23 cellular contexts compared by ENCODE assay signal in the genomic region with DNA sequence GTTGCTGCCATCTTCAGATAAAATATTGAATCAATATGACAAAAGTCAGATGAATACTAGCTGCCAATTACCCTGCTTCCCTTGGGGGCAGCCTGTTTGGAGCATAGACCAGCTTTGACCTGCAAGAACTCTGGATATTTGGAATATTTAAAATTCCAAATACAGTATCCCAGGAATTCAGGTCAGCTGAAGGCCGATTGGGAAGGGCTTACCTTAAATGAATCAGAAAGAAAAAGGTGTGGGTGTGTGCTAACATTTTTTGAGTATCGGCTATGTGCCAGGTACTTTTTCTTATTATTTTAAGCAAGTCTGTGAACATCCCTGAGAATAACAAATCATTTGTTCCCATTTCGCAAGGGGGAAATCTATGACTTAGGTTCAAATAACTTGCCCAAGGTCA. TPM values are rescaled to one million over a fixed set of nuclear protein-coding genes. Genes with fewer than 3 reads are reported as not detected.
A peak's percentile ranks its signal among the peaks of the same experiment; 100 is the strongest.
DNase-seq lines count a peak whose midpoint lies in the region; ATAC-seq, FAIRE-seq and TF ChIP-seq lines count a peak whose summit lies in the region.
"Had no signal": no experiment of that assay in that cellular context is flagged by ENCODE, and none has a peak within 500 bp of the region (broad histone marks: within the 10 kb centered on the region; RNA-seq: fewer than 3 reads in every experiment).

No MANE protein-coding gene starts in this region.

- H3K27ac ChIP-seq in A673 (ENCODE audit: low read depth, low read length, poor library complexity, severe bottlenecking) (peak overlapping the region; percentile 96), HCT116 (ENCODE audit: low read depth, low read length) (no peak overlapping the region), GM12878 (ENCODE audit: control insufficient read depth, insufficient read depth) (peak overlapping the region; percentile 85)
- H3K27ac ChIP-seq: psoas muscle had no signal

- SMC1A ChIA-PET in GM12878 (lab: Charles Lee; ENCODE audit: uncharacterized antibody, unreplicated experiment): interaction anchor here (0.8 to 7.9 kb wide), 17 partner anchors 10 to 694 kb away, joined by 3 to 81 read pairs (median 4); no protein-coding TSS in a partner anchor

- H4K20me1 ChIP-seq in HCT116 (ENCODE audit: insufficient read depth): no peaks in the 10 kb centered on the region
- H4K20me1 ChIP-seq in GM12878 (ENCODE audit: control insufficient read depth, insufficient read depth): no peaks in the 10 kb centered on the region

- H2AFZ ChIP-seq in HCT116 (ENCODE audit: low read depth, low read length, poor library complexity, severe bottlenecking) (no peak overlapping the region), GM12878 (ENCODE audit: control insufficient read depth, low read depth, low read length) (no peak overlapping the region)

- H3K4me3 Mint-ChIP-seq in mesothelial cell of epicardium: peak overlapping the region; percentile 39
- H3K4me3 Mint-ChIP-seq: activated naive CD4-positive, alpha-beta T cell treated with anti-CD3 and anti-CD28 coated beads for 36 hours; stimulated activated naive CD8-positive, alpha-beta T cell treated with anti-CD3 and anti-CD28 coated beads, Interleukin-15, amount 100 ng/mL, for 72 hours had no signal

- no peaks in the 10 kb centered on the region for H3K36me3 Mint-ChIP-seq in mesothelial cell of epicardium
- H3K36me3 Mint-ChIP-seq: CD4-positive, alpha-beta memory T cell; naive thymus-derived CD8-positive, alpha-beta T cell had no signal

- ATAC-seq in HCT116 (no peak), GM12878 (no peak), Right ventricle myocardium superior (ENCODE audit: poor library complexity) (no peak), HG02870 (IDR thresholded peaks at IDR 0.05; ENCODE audit: unreplicated experiment) (no peak)
- ATAC-seq: HepG2; naive thymus-derived CD8-positive, alpha-beta T cell; psoas muscle; stimulated activated naive CD8-positive, alpha-beta T cell treated with anti-CD3 and anti-CD28 coated beads, Interleukin-15, amount 100 ng/mL, for 72 hours had no signal

- H3K79me2 ChIP-seq in HCT116 (ENCODE audit: insufficient read depth, low read length): no peaks in the 10 kb centered on the region
- peaks cover 56% of the 10 kb centered on the region for H3K79me2 ChIP-seq in GM12878 (ENCODE audit: control insufficient read depth, insufficient read depth, low read length)

- no peak for TF ChIP-seq RAD21 in HCT116 (IDR thresholded peaks at IDR 0.05; ENCODE audit: low read depth)
- no peak for TF ChIP-seq RAD21 in GM12878 (IDR thresholded peaks at IDR 0.05; ENCODE audit: insufficient read depth, low read depth, low read length)

- H3K9ac ChIP-seq in HCT116 (ENCODE audit: low read length): no peak overlapping the region
- H3K9ac ChIP-seq in GM12878 (ENCODE audit: control insufficient read depth, insufficient read depth, low read length): peak overlapping the region; percentile 53
- H3K9ac ChIP-seq: SK-N-SH had no signal

- H3K4me1 Mint-ChIP-seq in mesothelial cell of epicardium: peaks cover 37% of the 10 kb centered on the region

- no peaks in the 10 kb centered on the region for H3K9me3 Mint-ChIP-seq in mesothelial cell of epicardium
- H3K9me3 Mint-ChIP-seq: activated CD4-positive, alpha-beta T cell treated with anti-CD3 and anti-CD28 coated beads, Interleukin-2, amount 10 ng/mL, durations not matched to agents 24 days and 14 days; activated naive CD4-positive, alpha-beta T cell treated with anti-CD3 and anti-CD28 coated beads for 36 hours; CD4-positive, alpha-beta memory T cell; naive thymus-derived CD8-positive, alpha-beta T cell; stimulated activated naive CD8-positive, alpha-beta T cell treated with anti-CD3 and anti-CD28 coated beads, Interleukin-15, amount 100 ng/mL, for 72 hours had no signal

- in situ Hi-C loops in GM12878 (cut with MboI): no loop called here

- H3K4me3 ChIP-seq in A673 (ENCODE audit: low read depth, low read length, poor library complexity, severe bottlenecking): peak overlapping the region; percentile 90
- no peak overlapping the region for H3K4me3 ChIP-seq in HCT116 (replicated peaks in 1 of 2; ENCODE audit: low read depth in 1 of 2, low read length in 2 of 2)
- H3K4me3 ChIP-seq in GM12878: peak overlapping the region; percentile 61
- H3K4me3 ChIP-seq: psoas muscle had no signal

- no peak overlapping the region for H3K27ac Mint-ChIP-seq in mesothelial cell of epicardium
- H3K27ac Mint-ChIP-seq: activated CD4-positive, alpha-beta T cell treated with anti-CD3 and anti-CD28 coated beads, Interleukin-2, amount 10 ng/mL, durations not matched to agents 24 days and 14 days; activated naive CD4-positive, alpha-beta T cell treated with anti-CD3 and anti-CD28 coated beads for 36 hours; stimulated activated naive CD8-positive, alpha-beta T cell treated with anti-CD3 and anti-CD28 coated beads, Interleukin-15, amount 100 ng/mL, for 72 hours had no signal

- no peak for TF ChIP-seq POLR2A in HCT116 (IDR thresholded peaks at IDR 0.05; ENCODE audit: borderline replicate concordance, extremely low read depth, insufficient read depth, insufficient read length)
- no peak for TF ChIP-seq POLR2A in GM12878 (IDR thresholded peaks at IDR 0.05; ENCODE audit: low read depth, low read length)

- peaks cover 40% of the 10 kb centered on the region for H3K27me3 Mint-ChIP-seq in mesothelial cell of epicardium (ENCODE audit: low read depth)

- H3K27me3 ChIP-seq in A673 (replicated peaks; ENCODE audit: insufficient read depth, low read depth, low read length, poor library complexity) (no peaks in the 10 kb centered on the region), HCT116 (ENCODE audit: insufficient read depth, low read length) (no peaks in the 10 kb centered on the region), GM12878 (replicated peaks in 1 of 2; ENCODE audit: control insufficient read depth in 2 of 2, insufficient read depth in 2 of 2, low read length in 1 of 2) (no peaks in the 10 kb centered on the region)

- H3K4me1 ChIP-seq in A673 (ENCODE audit: insufficient read depth, low read length, poor library complexity, severe bottlenecking) (peaks cover 39% of the 10 kb centered on the region), HCT116 (ENCODE audit: control insufficient read depth in 1 of 2, insufficient read depth in 2 of 2, low read length in 2 of 2) (peaks cover 0 to 28% of the 10 kb centered on the region in 2 experiments; a peak in 2 of 4 replicates), GM12878 (ENCODE audit: control insufficient read depth, insufficient read depth, low read length) (peaks cover 31% of the 10 kb centered on the region)
- H3K4me1 ChIP-seq: psoas muscle had no signal

- TF ChIP-seq CTCF in A673 (conservative IDR thresholded peaks at IDR 0.05; ENCODE audit: low read depth, low read length) (no peak), HCT116 (IDR thresholded peaks at IDR 0.05 in 2 of 3, conservative IDR thresholded peaks at IDR 0.05 in 1 of 3; ENCODE audit: borderline replicate concordance in 1 of 3, insufficient read depth in 1 of 3, low read depth in 2 of 3, low read length in 2 of 3) (no peak), GM12878 (IDR thresholded peaks at IDR 0.05 in 2 of 3, conservative IDR thresholded peaks at IDR 0.05 in 1 of 3; ENCODE audit: control insufficient read depth in 2 of 3, extremely low read depth in 1 of 3, insufficient read depth in 1 of 3, low read depth in 3 of 3, low read length in 3 of 3) (no peak), mesothelial cell of epicardium (IDR thresholded peaks at IDR 0.05; ENCODE audit: unreplicated experiment) (no peak)

- intact Hi-C loops in A673 (cut with micrococcal nuclease; ENCODE audit: unreplicated experiment): loop anchor here (2.0 to 10.0 kb wide), 3 partner anchors 63 to 326 kb away; no protein-coding TSS in a partner anchor
- intact Hi-C loops in HCT116 (cut with micrococcal nuclease): no loop called here
- intact Hi-C loops in GM12878 (cut with micrococcal nuclease; ENCODE audit: unreplicated experiment): loop anchor here (5.0 to 10.0 kb wide), 2 partner anchors 66 to 207 kb away; partner anchors contain the start of gene LCP1
- intact Hi-C loops in Right ventricle myocardium superior (cut with DNase I): no loop called here

- FAIRE-seq in GM12878 (lab: Jason Lieb, UNC): no peak
- FAIRE-seq: HepG2, urothelium cell line had no signal

- H3K4me2 ChIP-seq in HCT116 (ENCODE audit: low read length) (peak overlapping the region; percentile 30; the same call in 1 of the 2 replicates), GM12878 (ENCODE audit: control insufficient read depth, insufficient read depth) (peak overlapping the region; percentile 83)
- H3K4me2 ChIP-seq: SK-N-SH had no signal

- 41% methylated on average over 3 of the region's 3 CpGs for WGBS in GM12878 (ENCODE audit: insufficient coverage, insufficient replicate concordance, low lambda C conversion rate, missing lambda C conversion rate)

- H3K36me3 ChIP-seq in A673 (ENCODE audit: insufficient read depth, low read length, poor library complexity, severe bottlenecking) (peaks cover 19% of the 10 kb centered on the region), HCT116 (ENCODE audit: control insufficient read depth in 1 of 2, insufficient read depth in 2 of 2, low read length in 2 of 2) (no peaks in the 10 kb centered on the region), GM12878 (ENCODE audit: control insufficient read depth in 2 of 2, insufficient read depth in 2 of 2, low read length in 1 of 2) (no peaks in the 10 kb centered on the region)

- BruUV-seq in A673 (replicated peaks; lab: Mats Ljungman, UMichigan) (TSS peak; percentile 31), HCT116 (replicated peaks; lab: Mats Ljungman, UMichigan) (no TSS peak), GM12878 (replicated peaks; lab: Mats Ljungman, UMichigan) (no TSS peak)

- RAD21 ChIA-PET in HCT116 (lab: Charles Lee; ENCODE audit: low non-redundant PET in 1 of 2, low total read pairs in 2 of 2, uncharacterized antibody in 2 of 2, unreplicated experiment in 2 of 2) (no interaction called here), GM12878 (lab: Charles Lee; ENCODE audit: unreplicated experiment) (interaction anchor here (0.6 to 7.6 kb wide), 4 partner anchors 9 to 225 kb away, joined by 3 to 100 read pairs (median 3); partner anchors contain the start of gene LCP1)

- no peaks in the 10 kb centered on the region for H3K9me3 ChIP-seq in A673 (ENCODE audit: low read depth, low read length, poor library complexity, severe bottlenecking)
- no peaks in the 10 kb centered on the region for H3K9me3 ChIP-seq in HCT116 (ENCODE audit: control insufficient read depth in 1 of 2, insufficient read depth in 1 of 2, low read depth in 1 of 2, low read length in 2 of 2)
- no peaks in the 10 kb centered on the region for H3K9me3 ChIP-seq in GM12878 (replicated peaks; ENCODE audit: control insufficient read depth, insufficient read depth, low read length)
- H3K9me3 ChIP-seq: psoas muscle, SK-N-SH had no signal

- H3K9me2 ChIP-seq in HCT116 (ENCODE audit: insufficient read depth): no peaks in the 10 kb centered on the region
- H3K9me2 ChIP-seq: SK-N-SH had no signal

- POLR2A ChIA-PET in A673 (lab: Charles Lee; ENCODE audit: low non-redundant PET): no interaction called here
- POLR2A ChIA-PET in HCT116 (lab: Charles Lee): no interaction called here
- POLR2A ChIA-PET in GM12878 (lab: Charles Lee): interaction anchor here (0.8 to 3.4 kb wide), 4 partner anchors 9 to 691 kb away, joined by 3 to 25 read pairs (median 8); no protein-coding TSS in a partner anchor

- TF ChIP-seq EP300 in GM12878 (IDR thresholded peaks at IDR 0.05; ENCODE audit: borderline replicate concordance in 1 of 2, control insufficient read depth in 1 of 2, low read depth in 2 of 2, low read length in 2 of 2): no peak

- DNase-seq in A673 (ENCODE audit: low spot score) (no peak), HCT116 (ENCODE audit: low read depth, low spot score) (no peak), GM12878 (ENCODE audit: low read depth, low spot score) (no peak), mesothelial cell of epicardium (ENCODE audit: low spot score in 2 of 2, unreplicated experiment in 2 of 2) (no peak), Right ventricle myocardium superior (no peak), HCEC 1CT (no peak), NCI-H2107 (lab: John Stamatoyannopoulos, UW) (no peak)
- DNase-seq: activated CD4-positive, alpha-beta T cell treated with anti-CD3 and anti-CD28 coated beads, Interleukin-2, amount 10 ng/mL, durations not matched to agents 24 days and 14 days; activated CD8-positive, alpha-beta memory T cell treated with anti-CD3 and anti-CD28 coated beads, Interleukin-2, amount 50 U/mL, for 48 hours; activated naive CD4-positive, alpha-beta T cell treated with anti-CD3 and anti-CD28 coated beads for 36 hours; CD4-positive, alpha-beta memory T cell; DMS79; erythroblast; naive thymus-derived CD8-positive, alpha-beta T cell; NCI-H2081; OCI-M1; psoas muscle; SK-N-SH; stimulated activated naive CD8-positive, alpha-beta T cell treated with anti-CD3 and anti-CD28 coated beads, Interleukin-15, amount 100 ng/mL, for 72 hours had no signal

- CTCF ChIA-PET in A673 (lab: Charles Lee) (no interaction called here), HCT116 (lab: Charles Lee) (no interaction called here), GM12878 (lab: Yijun Ruan, JAX) (interaction anchor here (1.2 to 5.1 kb wide), 5 partner anchors 10 to 210 kb away, joined by 3 to 47 read pairs (median 3); no protein-coding TSS in a partner anchor)

RNA-seq across cellular contexts. Expression of gene RUBCNL, which starts 1.8 kb away (rescaled TPM):
- total RNA-seq in A673 (2021) (110 and 126 TPM in 2 replicates), HCT116 (2021; ENCODE audit: unreplicated experiment) (0.42 TPM), GM12878 (2014; rRNA removed) (49.5 and 51.9 TPM in 2 replicates), GM12878 (2014; rRNA removed; fragmentation: Illumina TruSeq; extraction: Trizol) (37.2 and 38.6 TPM in 2 replicates), GM12878 (2021) (39.2 and 41.8 TPM in 2 replicates), mesothelial cell of epicardium (2.4 to 3.2 TPM (median 2.8 TPM) in 3 replicates), Right ventricle myocardium superior (0.70 TPM)
- polyA plus RNA-seq in HCT116 (2012): 0.34 and 0.48 TPM in 2 replicates
- total RNA-seq in GM12878 (2013; cell fraction: nucleolus; rRNA removed): 61.1 and 62.6 TPM in 2 replicates
- 43.1 TPM for polyA plus RNA-seq in GM12878 (2011; ENCODE audit: low read depth)
- polyA plus RNA-seq in GM12878 (2011; rRNA removed) (0.48 and 0.71 TPM in 2 replicates), GM12878 (2014; fragmentation: Illumina TruSeq; extraction: Trizol) (39.2 and 43.0 TPM in 2 replicates), GM12878 (2014; fragmentation: Nextera tagmentation; extraction: Ambion mirVana) (10 to 100 TPM; 21.4 to 28.5 TPM), GM12878 (2014; rRNA removed) (33.2 and 36.3 TPM in 2 replicates), GM12878 (2016; fragmentation: Nextera tagmentation; extraction: Ambion mirVana) (10 to 100 TPM; 42.4 to 45.0 TPM)
- 0.58 and 0.92 TPM in 2 replicates for polyA plus RNA-seq in GM12878 (2011; cell fraction: cytosol; rRNA removed)
- 2.0 and 2.3 TPM in 2 replicates for polyA plus RNA-seq in GM12878 (2011; cell fraction: nucleus; rRNA removed)
- polyA plus RNA-seq in GM12878 (2012): 48.4 and 49.8 TPM in 2 replicates
- polyA minus RNA-seq in GM12878 (2011; rRNA and poly(A)+ RNA removed): 2.2 and 2.3 TPM in 2 replicates
- 0.52 and 0.67 TPM in 2 replicates for polyA minus RNA-seq in GM12878 (2011; cell fraction: cytosol; rRNA and poly(A)+ RNA removed)
- 0.48 and 1.5 TPM in 2 replicates for polyA minus RNA-seq in GM12878 (2011; cell fraction: nucleus; rRNA and poly(A)+ RNA removed)
- total RNA-seq: CD4-positive, alpha-beta memory T cell; glomerular endothelial cell; HepG2 had no signal
- polyA plus RNA-seq: HepG2 had no signal

Comparison
In these comparisons a context has a peak if more than half of its experiments do, and no peak if none do; other contexts are left out.
1. H3K4me3 ChIP-seq: peak in A673 (single experiment) and GM12878 (single experiment); none in HCT116 (0 of 2).
2. intact Hi-C loops: an anchor here in A673 (2.0 to 10.0 kb wide) and GM12878 (5.0 to 10.0 kb wide); none called in HCT116 and Right ventricle myocardium superior.